In the genomic region with DNA sequence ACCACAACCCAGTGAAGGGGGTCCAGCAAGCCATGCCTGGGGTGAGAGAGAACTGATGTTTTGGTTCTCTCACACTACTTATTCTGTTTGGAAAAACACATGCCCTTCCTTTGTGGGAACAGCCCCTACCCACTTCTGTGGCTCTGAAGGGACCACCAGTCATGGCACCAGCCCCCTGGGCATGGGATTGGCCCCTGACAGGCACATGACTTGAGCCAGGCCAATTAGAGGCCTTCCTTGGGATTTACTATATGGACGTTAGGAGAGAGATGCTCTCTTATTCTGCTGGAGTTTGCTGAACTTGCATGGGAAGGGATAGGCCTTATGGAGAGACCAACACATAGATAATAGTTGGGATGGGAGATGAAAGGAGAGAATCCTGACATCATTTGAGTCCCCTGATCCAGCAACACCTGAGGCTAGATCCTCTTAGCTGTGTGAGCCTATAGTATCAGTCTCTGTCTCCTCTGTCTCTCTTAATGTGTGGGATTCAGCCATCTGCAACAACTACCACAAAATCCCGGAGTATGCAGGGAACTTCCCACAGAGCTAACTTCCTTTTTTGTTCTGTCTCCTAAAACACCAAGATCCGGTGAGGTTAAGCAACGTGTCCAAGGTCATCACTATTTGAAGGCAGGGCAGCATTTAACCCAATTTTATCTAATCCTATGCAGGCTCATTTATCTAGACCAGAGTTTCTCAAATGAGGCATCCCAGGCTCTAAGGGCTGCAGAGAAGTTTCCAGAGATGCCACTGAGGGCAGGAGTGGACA, we compare ENCODE assay signal across 1 cellular context. TPM values are rescaled to one million over a fixed set of nuclear protein-coding genes. Genes with fewer than 3 reads are reported as not detected.
"Had no signal": no experiment of that assay in that cellular context is flagged by ENCODE, and none has a peak within 500 bp of the region (broad histone marks: within the 10 kb centered on the region; RNA-seq: fewer than 3 reads in every experiment).

No MANE protein-coding gene starts in this region.

RNA-seq across cellular contexts. Expression of a gene that starts 16.0 kb away (rescaled TPM):
- total RNA-seq: T-helper 17 cell had no signal
